In the genomic region with DNA sequence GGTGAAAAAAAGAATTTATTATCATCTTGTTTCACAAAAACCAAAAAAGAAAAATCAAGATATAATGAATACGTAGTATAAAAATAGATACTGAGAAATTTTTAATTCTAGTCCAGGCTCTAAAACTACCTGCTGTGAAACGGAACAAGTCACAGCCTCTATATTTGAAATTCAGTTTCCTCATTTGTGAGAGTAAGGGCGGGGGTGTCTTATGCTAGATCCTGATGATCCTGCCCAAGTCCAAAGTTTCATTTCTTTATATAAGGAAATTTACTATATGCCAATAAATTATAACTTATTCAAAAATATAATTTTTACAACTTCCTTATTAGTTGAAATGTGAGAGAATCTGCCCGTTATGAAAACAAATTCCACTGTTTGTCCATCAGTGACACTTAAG, we compare ENCODE assay signal across 26 cellular contexts.
"Had no signal": no experiment of that assay in that cellular context is flagged by ENCODE, and none has a peak within 500 bp of the region (broad histone marks: within the 10 kb centered on the region; RNA-seq: fewer than 3 reads in every experiment).

No MANE protein-coding gene starts in this region.

- ATAC-seq: stimulated activated effector memory CD8-positive, alpha-beta T cell treated with anti-CD3 and anti-CD28 coated beads, Interleukin-12 subunit alpha, Interleukin-12 subunit beta, amount 100 ng/mL, for 72 hours; stimulated activated memory B cell treated with anti-CD40 and anti-IgM and Interleukin-4, amounts not matched to agents 10 μg/mL and 1 μg/mL and 100 μg/mL, for 72 hours; stimulated activated naive B cell treated with anti-CD40 and anti-IgM and Interleukin-4, amounts not matched to agents 10 μg/mL and 1 μg/mL and 100 μg/mL, for 72 hours; stimulated activated naive CD8-positive, alpha-beta T cell treated with anti-CD3 and anti-CD28 coated beads, Interleukin-15, amount 100 ng/mL, for 72 hours; stimulated activated naive CD8-positive, alpha-beta T cell treated with anti-CD3 and anti-CD28 coated beads, Interleukin-15, Interleukin-2, amounts not matched to agents 100 U/mL and 50 U/mL, for 24 hours; upper lobe of right lung had no signal

- H3K9me3 ChIP-seq: stomach, suprapubic skin, testis, thoracic aorta, thyroid gland, tibial artery, tibial nerve, transverse colon, upper lobe of left lung, upper lobe of right lung, uterus, vagina had no signal

- H3K4me1 ChIP-seq: stomach, suprapubic skin, testis, thyroid gland, tibial artery, tibial nerve, transverse colon, upper lobe of left lung, upper lobe of right lung, uterus, vagina had no signal

- H3K4me3 ChIP-seq: stomach, suprapubic skin, testis, thoracic aorta, thyroid gland, tibial artery, tibial nerve, transverse colon, upper lobe of left lung, upper lobe of right lung, uterus, vagina had no signal

- H3K36me3 ChIP-seq: stomach, suprapubic skin, thoracic aorta, thyroid gland, tibial artery, tibial nerve, transverse colon, upper lobe of left lung, upper lobe of right lung, uterus, vagina had no signal

- DNase-seq: stimulated activated CD4-positive, alpha-beta T cell treated with anti-CD3 and anti-CD28 coated beads, Interleukin-2, amount 100 ng/mL, for 48 hours; stimulated activated CD4-positive, alpha-beta T cell treated with anti-CD3 and anti-CD28 coated beads, Interleukin-4, amount 100 ng/mL, for 1 hour; stimulated activated CD4-positive, alpha-beta T cell treated with anti-CD3 and anti-CD28 coated beads, Interleukin-4, amount 100 ng/mL, for 24 hours; stimulated activated CD4-positive, alpha-beta T cell treated with anti-CD3 and anti-CD28 coated beads, Interleukin-4, amount 100 ng/mL, for 4 hours; stimulated activated CD8-positive, alpha-beta memory T cell treated with anti-CD3 and anti-CD28 coated beads, Interleukin-4, amount 100 ng/mL, for 48 hours; stimulated activated naive B cell treated with anti-CD40 and anti-IgM and Interleukin-4, amounts not matched to agents 10 μg/mL and 1 μg/mL and 100 μg/mL, for 72 hours; stimulated activated naive CD4-positive, alpha-beta T cell; stimulated activated naive CD4-positive, alpha-beta T cell treated with Interleukin-2 at 50 U/mL for 16 hours; stimulated activated naive CD8-positive, alpha-beta T cell treated with anti-CD3 and anti-CD28 coated beads, Interleukin-15, amount 100 ng/mL, for 72 hours; stimulated activated naive CD8-positive, alpha-beta T cell treated with anti-CD3 and anti-CD28 coated beads, Interleukin-15, Interleukin-2, amounts not matched to agents 100 U/mL and 50 U/mL, for 24 hours; stomach; substantia nigra; testis; thyroid gland; tibial artery; transverse colon; trophoblast cell; upper lobe of left lung; upper lobe of right lung; uterus had no signal
